In the genomic region with DNA sequence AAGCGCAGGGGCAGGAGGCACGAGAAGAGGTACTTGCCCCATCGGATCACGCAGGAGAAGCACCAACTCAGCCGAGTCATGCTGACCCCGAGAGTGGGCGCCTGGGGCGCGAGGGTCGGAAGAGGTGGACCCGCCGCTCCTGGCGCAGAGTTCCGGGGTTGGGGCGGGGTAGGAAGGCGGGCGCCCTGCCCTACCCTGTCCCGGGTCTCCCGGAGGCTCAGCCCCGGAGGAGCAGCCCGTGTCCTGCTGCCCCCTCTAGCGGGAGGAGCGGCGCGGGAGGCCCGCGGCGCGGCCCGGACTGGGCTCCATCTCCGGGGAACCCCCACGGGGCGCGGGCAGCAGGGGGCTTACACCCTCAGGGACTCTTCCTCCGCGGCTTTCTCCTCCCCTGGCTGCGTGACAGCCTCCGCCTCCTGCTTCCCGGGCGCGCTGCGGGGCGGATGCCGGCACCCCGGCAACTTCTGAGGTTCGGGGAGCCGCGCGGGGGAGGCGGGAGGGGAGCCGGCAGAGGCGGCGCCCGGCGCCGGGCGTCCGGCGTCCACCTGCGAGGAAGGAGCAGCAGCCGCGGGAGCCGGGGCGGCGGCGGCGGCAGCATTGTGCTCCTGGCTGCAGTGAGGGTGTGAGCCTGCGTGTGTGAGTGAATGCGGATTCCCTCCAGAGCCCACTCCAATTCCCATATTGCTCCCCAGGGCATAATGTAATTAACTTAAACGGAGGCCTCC, we compare ENCODE assay signal across 8 cellular contexts. TPM values are rescaled to one million over a fixed set of nuclear protein-coding genes. Genes with fewer than 3 reads are reported as not detected.
DNase-seq lines count a peak whose midpoint lies in the region; ATAC-seq, FAIRE-seq and TF ChIP-seq lines count a peak whose summit lies in the region.

No MANE protein-coding gene starts in this region.

- peak; percentile 86 for DNase-seq in AG08395 (ENCODE audit: low spot score)
- DNase-seq in GM19239 (ENCODE audit: insufficient read length, low spot score): peak; percentile 41
- no peak for DNase-seq in RWPE2 (ENCODE audit: low spot score)
- peak; percentile 81 for DNase-seq in islet precursor cell
- peak; percentile 32 for DNase-seq in stimulated activated CD4-positive, alpha-beta T cell treated with anti-CD3 and anti-CD28 coated beads, Interleukin-4, amount 100 ng/mL, for 1 hour
- DNase-seq in NCI-H187 (lab: John Stamatoyannopoulos, UW): no peak

- no peak for FAIRE-seq in GM19239 (lab: Jason Lieb, UNC)

- H3K27ac ChIP-seq in RWPE2 (ENCODE audit: poor library complexity, severe bottlenecking): no peak overlapping the region

- TF ChIP-seq CTCF in RWPE2 (IDR thresholded peaks at IDR 0.05; ENCODE audit: poor library complexity, severe bottlenecking) (peak; percentile 70), brain (conservative IDR thresholded peaks at IDR 0.05) (peak; percentile 58 to 60)

- H3K27ac Mint-ChIP-seq in brain: peak overlapping the region; percentile 52 to 72 (median 69)

- no peaks in the 10 kb centered on the region for H3K4me1 ChIP-seq in RWPE2 (ENCODE audit: insufficient read depth, poor library complexity, severe bottlenecking)

- H3K4me3 ChIP-seq in RWPE2 (ENCODE audit: severe bottlenecking): peak overlapping the region; percentile 35

- H3K27me3 ChIP-seq in RWPE2 (ENCODE audit: insufficient read depth, poor library complexity, severe bottlenecking): no peaks in the 10 kb centered on the region

- no peaks in the 10 kb centered on the region for H3K9me3 ChIP-seq in RWPE2 (ENCODE audit: severe bottlenecking)

- peak; percentile 80 for ATAC-seq in RWPE2 (ENCODE audit: low read depth)
- ATAC-seq in GM18511 (IDR thresholded peaks at IDR 0.05; ENCODE audit: unreplicated experiment): no peak

- no peaks in the 10 kb centered on the region for H3K36me3 Mint-ChIP-seq in brain

- H3K4me1 Mint-ChIP-seq in brain: peaks cover 78% of the 10 kb centered on the region

- peaks cover 5% of the 10 kb centered on the region for H3K27me3 Mint-ChIP-seq in brain

- peak overlapping the region; percentile 79 to 89 (median 86) for H3K4me3 Mint-ChIP-seq in brain

- H3K36me3 ChIP-seq in RWPE2 (ENCODE audit: low read depth): no peaks in the 10 kb centered on the region

- H3K9me3 Mint-ChIP-seq in brain: peaks cover 0 to 3% (median 0%) of the 10 kb centered on the region in 5 experiments

RNA-seq across cellular contexts. Expression of gene TNS1, which starts 7.5 kb away (rescaled TPM):
- 23.1 TPM for polyA plus RNA-seq in brain (ENCODE audit: insufficient read depth, low read depth, low replicate concordance)

RNA-seq across cellular contexts. Expression of gene RUFY4, which starts 58.8 kb away (rescaled TPM):
- not detected for polyA plus RNA-seq in brain (ENCODE audit: insufficient read depth, low read depth, low replicate concordance)

Comparison
In these comparisons a context has a peak if more than half of its experiments do, and no peak if none do; other contexts are left out.
1. DNase-seq: peak in AG08395 (single experiment), GM19239 (single experiment), islet precursor cell (single experiment) and stimulated activated CD4-positive, alpha-beta T cell treated with anti-CD3 and anti-CD28 coated beads, Interleukin-4, amount 100 ng/mL, for 1 hour (single experiment); none in RWPE2 (single experiment) and NCI-H187 (0 of 2).